In the genomic region with DNA sequence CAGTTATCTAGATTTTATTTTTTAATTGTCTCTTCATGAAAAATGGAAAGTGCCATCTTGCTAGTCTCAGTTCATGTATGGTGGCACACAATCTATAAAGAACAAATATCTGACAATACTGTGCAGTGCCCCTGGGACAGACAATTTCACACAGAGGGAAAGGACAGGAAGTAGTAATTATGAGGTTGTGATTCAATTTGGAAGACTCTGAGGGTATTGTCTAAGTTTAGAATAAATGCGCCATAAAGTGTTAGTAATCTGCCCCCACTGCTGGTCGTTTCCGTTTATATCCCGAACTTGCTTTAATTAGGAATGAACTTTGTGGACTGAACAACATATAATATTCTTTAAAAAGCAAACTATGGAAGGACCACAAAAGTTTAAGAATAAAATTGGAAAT, we compare ENCODE assay signal across 28 cellular contexts.
"Had no signal": no experiment of that assay in that cellular context is flagged by ENCODE, and none has a peak within 500 bp of the region (broad histone marks: within the 10 kb centered on the region; RNA-seq: fewer than 3 reads in every experiment).

No MANE protein-coding gene starts in this region.

- DNase-seq: activated CD4-positive, alpha-beta memory T cell treated with anti-CD3 and anti-CD28 coated beads, Interleukin-2, amount 10 ng/mL, durations not matched to agents 7 days and 5 days; activated CD4-positive, alpha-beta T cell treated with anti-CD3 and anti-CD28 coated beads for 36 hours; activated CD4-positive, alpha-beta T cell treated with anti-CD3 and anti-CD28 coated beads, Interleukin-2, amount 10 ng/mL, durations not matched to agents 7 days and 5 days; activated CD4-positive, alpha-beta T cell treated with anti-CD3 and anti-CD28 coated beads, Interleukin-2, amount 50 U/mL, for 4 hours; activated CD4-positive, CD25-positive, alpha-beta regulatory T cell; activated CD4-positive, CD25-positive, alpha-beta regulatory T cell treated with anti-CD3 and anti-CD28 coated beads, Interleukin-2, amount 50 U/mL, for 72 hours; activated CD8-positive, alpha-beta memory T cell treated with anti-CD3 and anti-CD28 coated beads, Interleukin-2, amount 50 U/mL, for 48 hours; activated gamma-delta T cell; activated naive CD4-positive, alpha-beta T cell; activated naive CD4-positive, alpha-beta T cell treated with anti-CD3 and anti-CD28 coated beads, Interleukin-2, amount 10 ng/mL, durations not matched to agents 7 days and 5 days; activated naive CD8-positive, alpha-beta T cell treated with anti-CD3 and anti-CD28 coated beads, Interleukin-2, amount 10 ng/mL, durations not matched to agents 7 days and 5 days; activated T-cell treated with anti-CD3 and anti-CD28 coated beads for 4 hours; activated T-cell treated with anti-CD3 and anti-CD28 coated beads, Interleukin-2, amount 50 U/mL, for 24 hours; activated T-cell treated with anti-CD3 and anti-CD28 coated beads, Interleukin-2, amount 50 U/mL, for 72 hours; central memory CD4-positive, alpha-beta T cell; cerebellar nuclear complex; colonic mucosa; effector CD8-positive, alpha-beta T cell; esophagus squamous epithelium; foreskin melanocyte; heart right ventricle; T1000 had no signal

- H3K4me3 ChIP-seq: ascending aorta, breast epithelium, cardiac muscle cell, colonic mucosa, esophagus squamous epithelium, gastroesophageal sphincter, heart right ventricle, hepatocyte had no signal

- H3K9me3 ChIP-seq: ascending aorta, breast epithelium, colonic mucosa, esophagus squamous epithelium, gastroesophageal sphincter, heart right ventricle had no signal

- H3K4me1 ChIP-seq: ascending aorta, breast epithelium, colonic mucosa, esophagus squamous epithelium, gastroesophageal sphincter, heart right ventricle had no signal

- H3K36me3 ChIP-seq: ascending aorta, breast epithelium, cardiac muscle cell, colonic mucosa, esophagus squamous epithelium, gastroesophageal sphincter, heart right ventricle had no signal

- H3K27me3 ChIP-seq: ascending aorta, breast epithelium, cardiac muscle cell, colonic mucosa, gastroesophageal sphincter, heart right ventricle, hepatocyte had no signal

- H3K27ac ChIP-seq: ascending aorta, breast epithelium, cardiac muscle cell, colonic mucosa, epithelial cell of prostate, esophagus squamous epithelium, gastroesophageal sphincter, heart right ventricle, hepatocyte had no signal
